1 cellular context compared by ENCODE assay signal in the genomic region with DNA sequence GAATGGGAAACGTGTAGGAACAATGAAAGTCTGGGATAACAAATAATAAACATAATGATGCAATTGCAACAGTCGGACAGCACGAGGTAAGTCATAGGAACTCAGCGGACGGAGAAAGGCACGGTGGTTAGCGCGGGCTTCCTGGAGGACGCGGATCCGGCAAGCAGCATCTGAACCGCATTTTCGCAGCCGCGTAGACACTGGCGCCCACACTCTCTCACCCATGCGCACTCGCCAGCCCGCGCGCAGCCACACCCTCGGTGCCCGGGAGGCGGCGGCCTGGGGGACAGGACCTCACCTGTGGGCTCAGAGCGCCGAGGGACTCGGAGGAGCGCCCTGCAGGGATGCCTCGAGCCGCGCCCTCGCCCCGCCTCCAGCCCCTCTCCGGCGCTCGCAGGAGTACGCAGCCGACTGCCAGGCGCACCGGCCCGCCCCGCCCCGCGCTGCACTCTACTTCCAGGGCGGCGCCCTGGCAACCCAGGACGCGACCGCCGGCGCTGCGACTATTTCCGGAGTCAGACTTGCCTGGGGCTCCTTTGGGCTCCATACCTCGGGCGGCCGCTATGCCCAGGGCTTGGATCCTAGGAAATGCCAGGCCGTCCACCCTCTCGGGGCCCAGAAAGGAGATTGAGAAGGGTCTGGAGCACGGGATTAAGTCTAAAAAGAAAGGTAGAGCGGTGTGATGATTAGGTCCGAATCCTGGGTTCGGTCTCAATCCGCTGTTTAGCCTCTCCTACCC.
TF ChIP-seq lines count a peak whose summit lies in the region.

A gene (minus strand): TSS at position 413 of the 739 bp plus-strand sequence. CDS start 13,805 bp downstream, outside the sequence.

TF ChIP-seq in HepG2, 621 proteins besides CTCF, POLR2A, EP300 and RAD21 (continued from another document and continues in another):
- TF ChIP-seq DMAP1 (CRISPR knock-in tag; IDR thresholded peaks at IDR 0.05): peak; percentile 71; the same call in 1 of the 2 replicates
- peak; percentile 83 for TF ChIP-seq GATAD1 (CRISPR knock-in tag; IDR thresholded peaks at IDR 0.05)
- TF ChIP-seq SOX6 (IDR thresholded peaks at IDR 0.05): no peak
- TF ChIP-seq SOX6 (CRISPR knock-in tag; IDR thresholded peaks at IDR 0.05): peak; percentile 16; the same call in 1 of the 2 replicates
- TF ChIP-seq TSC22D2 (CRISPR knock-in tag; IDR thresholded peaks at IDR 0.05; ENCODE audit: borderline replicate concordance): no peak; the same call in 1 of the 2 replicates
- TF ChIP-seq CC2D1A (CRISPR knock-in tag; IDR thresholded peaks at IDR 0.05): no peak
- peak; percentile 80 for TF ChIP-seq ZNF547 (CRISPR knock-in tag; IDR thresholded peaks at IDR 0.05)
- TF ChIP-seq ARNT2 (CRISPR knock-in tag; IDR thresholded peaks at IDR 0.05; ENCODE audit: low read depth): peak; percentile 85
- 0 out of 2 replicates have a peak, but pooled peaks have one; percentile 61 for TF ChIP-seq ZNF607 (CRISPR knock-in tag; IDR thresholded peaks at IDR 0.05; ENCODE audit: borderline replicate concordance)
- TF ChIP-seq ZNF138 (CRISPR knock-in tag; IDR thresholded peaks at IDR 0.05; ENCODE audit: low read depth): no peak
- 0 out of 2 replicates have a peak, but pooled peaks have one; percentile 59 for TF ChIP-seq MXD4 (CRISPR knock-in tag; IDR thresholded peaks at IDR 0.05)
- no peak for TF ChIP-seq PAWR (CRISPR knock-in tag; IDR thresholded peaks at IDR 0.05; ENCODE audit: borderline replicate concordance)
- no peak for TF ChIP-seq RBAK (CRISPR knock-in tag; IDR thresholded peaks at IDR 0.05)
- TF ChIP-seq, protein P1, sequence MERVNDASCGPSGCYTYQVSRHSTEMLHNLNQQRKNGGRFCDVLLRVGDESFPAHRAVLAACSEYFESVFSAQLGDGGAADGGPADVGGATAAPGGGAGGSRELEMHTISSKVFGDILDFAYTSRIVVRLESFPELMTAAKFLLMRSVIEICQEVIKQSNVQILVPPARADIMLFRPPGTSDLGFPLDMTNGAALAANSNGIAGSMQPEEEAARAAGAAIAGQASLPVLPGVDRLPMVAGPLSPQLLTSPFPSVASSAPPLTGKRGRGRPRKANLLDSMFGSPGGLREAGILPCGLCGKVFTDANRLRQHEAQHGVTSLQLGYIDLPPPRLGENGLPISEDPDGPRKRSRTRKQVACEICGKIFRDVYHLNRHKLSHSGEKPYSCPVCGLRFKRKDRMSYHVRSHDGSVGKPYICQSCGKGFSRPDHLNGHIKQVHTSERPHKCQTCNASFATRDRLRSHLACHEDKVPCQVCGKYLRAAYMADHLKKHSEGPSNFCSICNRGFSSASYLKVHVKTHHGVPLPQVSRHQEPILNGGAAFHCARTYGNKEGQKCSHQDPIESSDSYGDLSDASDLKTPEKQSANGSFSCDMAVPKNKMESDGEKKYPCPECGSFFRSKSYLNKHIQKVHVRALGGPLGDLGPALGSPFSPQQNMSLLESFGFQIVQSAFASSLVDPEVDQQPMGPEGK (CRISPR knock-in tag; IDR thresholded peaks at IDR 0.05): peak; percentile 53
- TF ChIP-seq NR2C2 (CRISPR knock-in tag; IDR thresholded peaks at IDR 0.05; ENCODE audit: borderline replicate concordance): peak; percentile 100
- TF ChIP-seq, protein P2, sequence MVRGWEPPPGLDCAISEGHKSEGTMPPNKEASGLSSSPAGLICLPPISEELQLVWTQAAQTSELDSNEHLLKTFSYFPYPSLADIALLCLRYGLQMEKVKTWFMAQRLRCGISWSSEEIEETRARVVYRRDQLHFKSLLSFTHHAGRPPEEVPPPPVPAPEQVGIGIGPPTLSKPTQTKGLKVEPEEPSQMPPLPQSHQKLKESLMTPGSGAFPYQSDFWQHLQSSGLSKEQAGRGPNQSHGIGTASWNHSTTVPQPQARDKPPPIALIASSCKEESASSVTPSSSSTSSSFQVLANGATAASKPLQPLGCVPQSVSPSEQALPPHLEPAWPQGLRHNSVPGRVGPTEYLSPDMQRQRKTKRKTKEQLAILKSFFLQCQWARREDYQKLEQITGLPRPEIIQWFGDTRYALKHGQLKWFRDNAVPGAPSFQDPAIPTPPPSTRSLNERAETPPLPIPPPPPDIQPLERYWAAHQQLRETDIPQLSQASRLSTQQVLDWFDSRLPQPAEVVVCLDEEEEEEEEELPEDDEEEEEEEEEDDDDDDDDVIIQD (CRISPR knock-in tag; IDR thresholded peaks at IDR 0.05; ENCODE audit: low read depth): 0 out of 2 replicates have a peak, but pooled peaks have one; percentile 16
- TF ChIP-seq FOSL2 (CRISPR knock-in tag; IDR thresholded peaks at IDR 0.05): no peak; the same call in 1 of the 2 replicates
- TF ChIP-seq SMAD9 (CRISPR knock-in tag; IDR thresholded peaks at IDR 0.05): 0 out of 2 replicates have a peak, but pooled peaks have one; percentile 72
- no peak for TF ChIP-seq NR2F1 (CRISPR knock-in tag; IDR thresholded peaks at IDR 0.05)
- peak; percentile 55; the same call in 1 of the 2 replicates for TF ChIP-seq ESRRA (CRISPR knock-in tag; IDR thresholded peaks at IDR 0.05; ENCODE audit: low read depth)
- no peak for TF ChIP-seq ZFP36 (IDR thresholded peaks at IDR 0.05; ENCODE audit: borderline replicate concordance, low read depth, low read length, partially characterized antibody)
- TF ChIP-seq, protein P3, sequence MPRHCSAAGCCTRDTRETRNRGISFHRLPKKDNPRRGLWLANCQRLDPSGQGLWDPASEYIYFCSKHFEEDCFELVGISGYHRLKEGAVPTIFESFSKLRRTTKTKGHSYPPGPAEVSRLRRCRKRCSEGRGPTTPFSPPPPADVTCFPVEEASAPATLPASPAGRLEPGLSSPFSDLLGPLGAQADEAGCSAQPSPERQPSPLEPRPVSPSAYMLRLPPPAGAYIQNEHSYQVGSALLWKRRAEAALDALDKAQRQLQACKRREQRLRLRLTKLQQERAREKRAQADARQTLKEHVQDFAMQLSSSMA (CRISPR knock-in tag; IDR thresholded peaks at IDR 0.05): 0 out of 2 replicates have a peak, but pooled peaks have one; percentile 59
- TF ChIP-seq, protein P4, sequence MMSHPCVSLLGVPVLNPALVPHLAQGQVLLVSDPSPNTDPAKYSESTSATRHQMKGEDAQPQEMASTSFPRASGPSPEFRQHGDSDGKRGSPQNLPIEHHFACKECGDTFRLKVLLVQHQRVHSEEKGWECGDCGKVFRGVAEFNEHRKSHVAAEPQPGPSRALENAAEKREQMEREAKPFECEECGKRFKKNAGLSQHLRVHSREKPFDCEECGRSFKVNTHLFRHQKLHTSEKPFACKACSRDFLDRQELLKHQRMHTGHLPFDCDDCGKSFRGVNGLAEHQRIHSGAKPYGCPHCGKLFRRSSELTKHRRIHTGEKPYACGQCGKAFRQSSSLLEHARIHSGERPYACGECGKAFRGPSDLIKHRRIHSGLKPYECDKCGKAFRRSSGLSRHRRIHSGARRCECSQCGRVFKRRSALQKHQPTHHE (CRISPR knock-in tag; IDR thresholded peaks at IDR 0.05; ENCODE audit: borderline replicate concordance): 0 out of 2 replicates have a peak, but pooled peaks have one; percentile 59
- TF ChIP-seq, protein P5, sequence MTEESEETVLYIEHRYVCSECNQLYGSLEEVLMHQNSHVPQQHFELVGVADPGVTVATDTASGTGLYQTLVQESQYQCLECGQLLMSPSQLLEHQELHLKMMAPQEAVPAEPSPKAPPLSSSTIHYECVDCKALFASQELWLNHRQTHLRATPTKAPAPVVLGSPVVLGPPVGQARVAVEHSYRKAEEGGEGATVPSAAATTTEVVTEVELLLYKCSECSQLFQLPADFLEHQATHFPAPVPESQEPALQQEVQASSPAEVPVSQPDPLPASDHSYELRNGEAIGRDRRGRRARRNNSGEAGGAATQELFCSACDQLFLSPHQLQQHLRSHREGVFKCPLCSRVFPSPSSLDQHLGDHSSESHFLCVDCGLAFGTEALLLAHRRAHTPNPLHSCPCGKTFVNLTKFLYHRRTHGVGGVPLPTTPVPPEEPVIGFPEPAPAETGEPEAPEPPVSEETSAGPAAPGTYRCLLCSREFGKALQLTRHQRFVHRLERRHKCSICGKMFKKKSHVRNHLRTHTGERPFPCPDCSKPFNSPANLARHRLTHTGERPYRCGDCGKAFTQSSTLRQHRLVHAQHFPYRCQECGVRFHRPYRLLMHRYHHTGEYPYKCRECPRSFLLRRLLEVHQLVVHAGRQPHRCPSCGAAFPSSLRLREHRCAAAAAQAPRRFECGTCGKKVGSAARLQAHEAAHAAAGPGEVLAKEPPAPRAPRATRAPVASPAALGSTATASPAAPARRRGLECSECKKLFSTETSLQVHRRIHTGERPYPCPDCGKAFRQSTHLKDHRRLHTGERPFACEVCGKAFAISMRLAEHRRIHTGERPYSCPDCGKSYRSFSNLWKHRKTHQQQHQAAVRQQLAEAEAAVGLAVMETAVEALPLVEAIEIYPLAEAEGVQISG (CRISPR knock-in tag; IDR thresholded peaks at IDR 0.05): peak; percentile 69; the same call in 1 of the 2 replicates
- peak; percentile 39; the same call in 1 of the 2 replicates for TF ChIP-seq RXRB (CRISPR knock-in tag; IDR thresholded peaks at IDR 0.05; ENCODE audit: borderline replicate concordance)
- 0 out of 2 replicates have a peak, but pooled peaks have one; percentile 21 for TF ChIP-seq KDM3A (CRISPR knock-in tag; IDR thresholded peaks at IDR 0.05; ENCODE audit: low read depth)
- TF ChIP-seq ZNF879 (CRISPR knock-in tag; IDR thresholded peaks at IDR 0.05): no peak
- no peak for TF ChIP-seq ZNF7 (CRISPR knock-in tag; IDR thresholded peaks at IDR 0.05)
- peak; percentile 10 for TF ChIP-seq HNRNPK (IDR thresholded peaks at IDR 0.05; ENCODE audit: low read depth, low read length, poor library complexity, severe bottlenecking)
- peak; percentile 57; the same call in 1 of the 2 replicates for TF ChIP-seq POLR2G (IDR thresholded peaks at IDR 0.05; ENCODE audit: low read depth, low read length)
- no peak for TF ChIP-seq ZNF3 (CRISPR knock-in tag; IDR thresholded peaks at IDR 0.05)
- no peak for TF ChIP-seq ZNF569 (CRISPR knock-in tag; IDR thresholded peaks at IDR 0.05; ENCODE audit: borderline replicate concordance)
- peak; percentile 69 for TF ChIP-seq ZNF501 (CRISPR knock-in tag; IDR thresholded peaks at IDR 0.05)
- peak; percentile 83; the same call in 1 of the 2 replicates for TF ChIP-seq ZNF558 (CRISPR knock-in tag; IDR thresholded peaks at IDR 0.05; ENCODE audit: borderline replicate concordance)
- TF ChIP-seq NFE2L1 (CRISPR knock-in tag; IDR thresholded peaks at IDR 0.05; ENCODE audit: borderline replicate concordance): no peak
- peak; percentile 69; the same call in 1 of the 2 replicates for TF ChIP-seq KDM5B (CRISPR knock-in tag; IDR thresholded peaks at IDR 0.05; ENCODE audit: borderline replicate concordance)
- TF ChIP-seq, protein P6, sequence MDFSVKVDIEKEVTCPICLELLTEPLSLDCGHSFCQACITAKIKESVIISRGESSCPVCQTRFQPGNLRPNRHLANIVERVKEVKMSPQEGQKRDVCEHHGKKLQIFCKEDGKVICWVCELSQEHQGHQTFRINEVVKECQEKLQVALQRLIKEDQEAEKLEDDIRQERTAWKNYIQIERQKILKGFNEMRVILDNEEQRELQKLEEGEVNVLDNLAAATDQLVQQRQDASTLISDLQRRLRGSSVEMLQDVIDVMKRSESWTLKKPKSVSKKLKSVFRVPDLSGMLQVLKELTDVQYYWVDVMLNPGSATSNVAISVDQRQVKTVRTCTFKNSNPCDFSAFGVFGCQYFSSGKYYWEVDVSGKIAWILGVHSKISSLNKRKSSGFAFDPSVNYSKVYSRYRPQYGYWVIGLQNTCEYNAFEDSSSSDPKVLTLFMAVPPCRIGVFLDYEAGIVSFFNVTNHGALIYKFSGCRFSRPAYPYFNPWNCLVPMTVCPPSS (IDR thresholded peaks at IDR 0.05): no peak
- no peak for TF ChIP-seq ZKSCAN5 (CRISPR knock-in tag; IDR thresholded peaks at IDR 0.05)
- TF ChIP-seq ZBTB7B (CRISPR knock-in tag; IDR thresholded peaks at IDR 0.05): no peak
- peak; percentile 75 for TF ChIP-seq TARDBP (CRISPR knock-in tag; IDR thresholded peaks at IDR 0.05)
- peak; percentile 87 for TF ChIP-seq ZFX (CRISPR knock-in tag; IDR thresholded peaks at IDR 0.05; ENCODE audit: low read depth)
- no peak for TF ChIP-seq GTF3A (CRISPR knock-in tag; conservative IDR thresholded peaks at IDR 0.05)
- TF ChIP-seq ZNF101 (CRISPR knock-in tag; IDR thresholded peaks at IDR 0.05; ENCODE audit: borderline replicate concordance, low read depth): no peak
- TF ChIP-seq SPEN (CRISPR knock-in tag; IDR thresholded peaks at IDR 0.05; ENCODE audit: low read depth): peak; percentile 78
- peak; percentile 38; the same call in 1 of the 2 replicates for TF ChIP-seq ZSCAN31 (CRISPR knock-in tag; IDR thresholded peaks at IDR 0.05; ENCODE audit: low read depth)
- TF ChIP-seq, protein P7, sequence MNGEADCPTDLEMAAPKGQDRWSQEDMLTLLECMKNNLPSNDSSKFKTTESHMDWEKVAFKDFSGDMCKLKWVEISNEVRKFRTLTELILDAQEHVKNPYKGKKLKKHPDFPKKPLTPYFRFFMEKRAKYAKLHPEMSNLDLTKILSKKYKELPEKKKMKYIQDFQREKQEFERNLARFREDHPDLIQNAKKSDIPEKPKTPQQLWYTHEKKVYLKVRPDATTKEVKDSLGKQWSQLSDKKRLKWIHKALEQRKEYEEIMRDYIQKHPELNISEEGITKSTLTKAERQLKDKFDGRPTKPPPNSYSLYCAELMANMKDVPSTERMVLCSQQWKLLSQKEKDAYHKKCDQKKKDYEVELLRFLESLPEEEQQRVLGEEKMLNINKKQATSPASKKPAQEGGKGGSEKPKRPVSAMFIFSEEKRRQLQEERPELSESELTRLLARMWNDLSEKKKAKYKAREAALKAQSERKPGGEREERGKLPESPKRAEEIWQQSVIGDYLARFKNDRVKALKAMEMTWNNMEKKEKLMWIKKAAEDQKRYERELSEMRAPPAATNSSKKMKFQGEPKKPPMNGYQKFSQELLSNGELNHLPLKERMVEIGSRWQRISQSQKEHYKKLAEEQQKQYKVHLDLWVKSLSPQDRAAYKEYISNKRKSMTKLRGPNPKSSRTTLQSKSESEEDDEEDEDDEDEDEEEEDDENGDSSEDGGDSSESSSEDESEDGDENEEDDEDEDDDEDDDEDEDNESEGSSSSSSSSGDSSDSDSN (CRISPR knock-in tag; IDR thresholded peaks at IDR 0.05): peak; percentile 58; the same call in 1 of the 2 replicates
- TF ChIP-seq ZSCAN25 (CRISPR knock-in tag; IDR thresholded peaks at IDR 0.05): peak; percentile 85
- peak; percentile 57; the same call in 1 of the 2 replicates for TF ChIP-seq ZNF768 (CRISPR knock-in tag; IDR thresholded peaks at IDR 0.05)
- TF ChIP-seq CCDC6 (CRISPR knock-in tag; IDR thresholded peaks at IDR 0.05): 0 out of 2 replicates have a peak, but pooled peaks have one; percentile 28
- TF ChIP-seq BRD4 (CRISPR knock-in tag; IDR thresholded peaks at IDR 0.05): no peak
- TF ChIP-seq, protein P8, sequence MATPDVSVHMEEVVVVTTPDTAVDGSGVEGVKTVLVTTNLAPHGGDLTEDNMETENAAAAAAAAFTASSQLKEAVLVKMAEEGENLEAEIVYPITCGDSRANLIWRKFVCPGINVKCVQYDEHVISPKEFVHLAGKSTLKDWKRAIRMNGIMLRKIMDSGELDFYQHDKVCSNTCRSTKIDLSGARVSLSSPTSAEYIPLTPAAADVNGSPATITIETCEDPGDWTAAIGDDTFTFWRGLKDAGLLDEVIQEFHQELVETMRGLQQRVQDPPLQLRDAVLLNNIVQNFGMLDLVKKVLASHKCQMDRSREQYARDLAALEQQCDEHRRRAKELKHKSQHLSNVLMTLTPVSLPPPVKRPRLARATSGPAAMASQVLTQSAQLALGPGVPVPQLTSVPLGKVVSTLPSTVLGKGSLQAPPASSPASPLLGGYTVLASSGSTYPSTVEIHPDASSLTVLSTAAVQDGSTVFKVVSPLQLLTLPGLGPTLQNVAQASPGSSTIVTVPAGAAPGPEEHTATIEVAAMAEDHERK (CRISPR knock-in tag; IDR thresholded peaks at IDR 0.05; ENCODE audit: low read depth): peak; percentile 17; the same call in 1 of the 2 replicates
- TF ChIP-seq KMT2B (CRISPR knock-in tag; IDR thresholded peaks at IDR 0.05): peak; percentile 52; the same call in 1 of the 2 replicates
- TF ChIP-seq SP5 (CRISPR knock-in tag; IDR thresholded peaks at IDR 0.05; ENCODE audit: borderline replicate concordance, low read depth): peak; percentile 66; the same call in 1 of the 2 replicates
- TF ChIP-seq ZNF264 (CRISPR knock-in tag; IDR thresholded peaks at IDR 0.05): 0 out of 2 replicates have a peak, but pooled peaks have one; percentile 19
